Comparison of ENCODE assay signal across 16 cellular contexts in the genomic region with DNA sequence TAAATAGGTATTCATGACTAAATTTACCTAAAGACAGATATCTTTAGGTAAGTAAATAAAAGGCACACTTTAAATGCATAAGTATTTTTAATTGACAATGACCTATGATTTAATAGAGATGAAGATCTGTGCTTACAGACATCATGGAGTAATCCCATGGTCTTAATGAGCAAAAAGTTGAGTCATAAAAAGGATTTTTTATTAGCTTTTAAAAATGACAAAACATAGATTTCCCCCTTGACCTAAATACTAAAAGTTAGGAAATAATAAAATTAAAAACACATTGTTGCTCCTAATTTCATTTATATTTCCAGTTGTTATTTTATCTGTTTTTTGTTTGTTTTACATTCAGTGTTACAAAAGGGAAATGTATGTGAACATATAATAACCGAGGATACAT.
DNase-seq lines count a peak whose midpoint lies in the region; ATAC-seq, FAIRE-seq and TF ChIP-seq lines count a peak whose summit lies in the region.
"Had no signal": no experiment of that assay in that cellular context is flagged by ENCODE, and none has a peak within 500 bp of the region (broad histone marks: within the 10 kb centered on the region; RNA-seq: fewer than 3 reads in every experiment).

No MANE protein-coding gene starts in this region.

- H2AFZ ChIP-seq in SK-N-SH (ENCODE audit: low read depth), result no peak overlapping the region
- H2AFZ ChIP-seq: GM23338 had no signal

- TF ChIP-seq CTCF in SK-N-SH (IDR thresholded peaks at IDR 0.05), result no peak
- TF ChIP-seq CTCF in kidney (IDR thresholded peaks at IDR 0.05; ENCODE audit: borderline replicate concordance, extremely low read depth, insufficient read depth), result no peak
- no peak for TF ChIP-seq CTCF in right lobe of liver (IDR thresholded peaks at IDR 0.05)

- POLR2A ChIA-PET in SK-N-SH (lab: Yijun Ruan, JAX), result no interaction called here

- TF ChIP-seq POLR2A in right lobe of liver (IDR thresholded peaks at IDR 0.05), result no peak

- H3K9me3 ChIP-seq in SK-N-SH (no peaks in the 10 kb centered on the region), kidney (ENCODE audit: control insufficient read depth in 1 of 2, low read length in 2 of 2) (no peaks in the 10 kb centered on the region), right lobe of liver (no peaks in the 10 kb centered on the region)

- intact Hi-C loops in kidney (cut with DNase I), result no loop called here
- intact Hi-C loops in right lobe of liver (cut with DNase I), result no loop called here

- no peak for ATAC-seq in SK-N-SH treated with all-trans-retinoic acid at 6 μM for 48 hours
- ATAC-seq in HG03097 (IDR thresholded peaks at IDR 0.05; ENCODE audit: low FRiP score, unreplicated experiment), result no peak
- no peak for ATAC-seq in right lobe of liver
- ATAC-seq: GM12878, GM23338 had no signal

- TF ChIP-seq EP300 in SK-N-SH (IDR thresholded peaks at IDR 0.05; ENCODE audit: borderline replicate concordance in 1 of 2, low read depth in 1 of 2, low read length in 1 of 2), result no peak

- H3K4me1 ChIP-seq in SK-N-SH (ENCODE audit: control insufficient read depth in 1 of 2, insufficient read depth in 2 of 2, low read depth in 1 of 2, low read length in 1 of 2) (peaks cover 0 to 4% of the 10 kb centered on the region in 2 experiments; a peak in 1 of 4 replicates), kidney (ENCODE audit: control insufficient read depth in 1 of 2, insufficient read depth in 1 of 2, low read depth in 1 of 2, low read length in 2 of 2) (no peaks in the 10 kb centered on the region), right lobe of liver (no peaks in the 10 kb centered on the region)

- no peaks in the 10 kb centered on the region; the same call in none of the 2 replicates for H3K79me2 ChIP-seq in SK-N-SH (ENCODE audit: insufficient read depth)

- TF ChIP-seq RAD21 in SK-N-SH (IDR thresholded peaks at IDR 0.05; ENCODE audit: low read length), result no peak

- H3K9ac ChIP-seq in SK-N-SH (no peak overlapping the region), kidney (ENCODE audit: low read length in 2 of 2) (no peak overlapping the region)
- H3K9ac ChIP-seq: BLaER1 treated with 17β-estradiol and CSF1 and Interleukin-3, amounts not matched to agents 10 nM and 100 nM had no signal

- no peaks in the 10 kb centered on the region for H3K27me3 ChIP-seq in SK-N-SH (ENCODE audit: insufficient read depth)
- no peaks in the 10 kb centered on the region for H3K27me3 ChIP-seq in right lobe of liver
- H3K27me3 ChIP-seq: BLaER1 treated with 17β-estradiol and CSF1 and Interleukin-3, amounts not matched to agents 10 nM and 100 nM had no signal

- H3K4me3 ChIP-seq in SK-N-SH (ENCODE audit: low read depth in 2 of 2, low read length in 1 of 2) (no peak overlapping the region), kidney (ENCODE audit: low read length in 2 of 2) (no peak overlapping the region), right lobe of liver (no peak overlapping the region)
- H3K4me3 ChIP-seq: BLaER1 treated with 17β-estradiol and CSF1 and Interleukin-3, amounts not matched to agents 10 nM and 100 nM; GM12878; GM23338 had no signal

- CTCF ChIA-PET in SK-N-SH (lab: Yijun Ruan, JAX), result no interaction called here

- H4K20me1 ChIP-seq in SK-N-SH (ENCODE audit: insufficient read depth), result no peaks in the 10 kb centered on the region
- H4K20me1 ChIP-seq: BLaER1 treated with 17β-estradiol and CSF1 and Interleukin-3, amounts not matched to agents 10 nM and 100 nM had no signal

- WGBS in SK-N-SH (ENCODE audit: low lambda C conversion rate), result 73% methylated on average over 1 of the region's 1 CpG
- 54% methylated on average over 1 of the region's 1 CpG for WGBS in right lobe of liver (ENCODE audit: insufficient coverage, low coverage, low lambda C conversion rate, missing lambda C conversion rate)

- H3K36me3 ChIP-seq in SK-N-SH (replicated peaks in 1 of 2; ENCODE audit: control insufficient read depth in 1 of 2, insufficient read depth in 2 of 2, low read length in 1 of 2) (no peaks in the 10 kb centered on the region), kidney (ENCODE audit: control insufficient read depth in 1 of 2, insufficient read depth in 2 of 2, low read length in 2 of 2) (no peaks in the 10 kb centered on the region), right lobe of liver (no peaks in the 10 kb centered on the region)

- peak; percentile 47 for FAIRE-seq in kidney (lab: Jason Lieb, UNC)
- FAIRE-seq: GM12878, GM18507 had no signal

- no peaks in the 10 kb centered on the region for H3K9me2 ChIP-seq in SK-N-SH

- no peak overlapping the region for H3K4me2 ChIP-seq in SK-N-SH
- H3K4me2 ChIP-seq: GM23338 had no signal

- no peak overlapping the region for H3K27ac ChIP-seq in SK-N-SH (ENCODE audit: low read depth in 2 of 2, low read length in 1 of 2)
- no peak overlapping the region for H3K27ac ChIP-seq in kidney (ENCODE audit: low read depth in 2 of 2, low read length in 2 of 2)
- H3K27ac ChIP-seq in right lobe of liver, result no peak overlapping the region
- H3K27ac ChIP-seq: 22Rv1; BLaER1 treated with 17β-estradiol and CSF1 and Interleukin-3, amounts not matched to agents 10 nM and 100 nM had no signal

- H3F3A ChIP-seq in SK-N-SH (replicated peaks; ENCODE audit: insufficient read depth), result peaks cover 3% of the 10 kb centered on the region

- DNase-seq in SK-N-SH, result no peak
- peak; percentile 29 for DNase-seq in fibroblast of gingiva (ENCODE audit: low read depth)
- DNase-seq in kidney, result no peak
- DNase-seq in NCI-H2227 treated with DMSO at 0.1 percent for 48 hours (lab: John Stamatoyannopoulos, UW), result no peak
- no peak for DNase-seq in right lobe of liver
- DNase-seq: AML-193; CD4-positive, CD25-positive, alpha-beta regulatory T cell; H7; IMR-90 had no signal

TF ChIP-seq in SK-N-SH treated with all-trans-retinoic acid at 6 μM for 48 hours, 23 proteins besides CTCF, POLR2A, EP300 and RAD21 (continues in another document):
- TF ChIP-seq ISL1 (CRISPR knock-in tag; IDR thresholded peaks at IDR 0.05) (0 out of 2 replicates have a peak, but pooled peaks have one; percentile 23), PPARA (CRISPR knock-in tag; IDR thresholded peaks at IDR 0.05; ENCODE audit: borderline replicate concordance) (no peak), ZC3H10 (CRISPR knock-in tag; IDR thresholded peaks at IDR 0.05) (no peak), TOX (CRISPR knock-in tag; IDR thresholded peaks at IDR 0.05; ENCODE audit: borderline replicate concordance) (no peak), CSDC2 (CRISPR knock-in tag; IDR thresholded peaks at IDR 0.05) (no peak)
- TF ChIP-seq, protein P1, sequence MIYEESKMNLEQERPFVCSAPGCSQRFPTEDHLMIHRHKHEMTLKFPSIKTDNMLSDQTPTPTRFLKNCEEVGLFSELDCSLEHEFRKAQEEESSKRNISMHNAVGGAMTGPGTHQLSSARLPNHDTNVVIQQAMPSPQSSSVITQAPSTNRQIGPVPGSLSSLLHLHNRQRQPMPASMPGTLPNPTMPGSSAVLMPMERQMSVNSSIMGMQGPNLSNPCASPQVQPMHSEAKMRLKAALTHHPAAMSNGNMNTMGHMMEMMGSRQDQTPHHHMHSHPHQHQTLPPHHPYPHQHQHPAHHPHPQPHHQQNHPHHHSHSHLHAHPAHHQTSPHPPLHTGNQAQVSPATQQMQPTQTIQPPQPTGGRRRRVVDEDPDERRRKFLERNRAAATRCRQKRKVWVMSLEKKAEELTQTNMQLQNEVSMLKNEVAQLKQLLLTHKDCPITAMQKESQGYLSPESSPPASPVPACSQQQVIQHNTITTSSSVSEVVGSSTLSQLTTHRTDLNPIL (CRISPR knock-in tag; IDR thresholded peaks at IDR 0.05; ENCODE audit: low read depth), result no peak

TF ChIP-seq in SK-N-SH, 30 proteins besides CTCF, POLR2A, EP300 and RAD21 (continues in another document):
- no peak for TF ChIP-seq FOSL2 (IDR thresholded peaks at IDR 0.05; ENCODE audit: borderline replicate concordance, low read depth)
- no peak for TF ChIP-seq MEF2A (IDR thresholded peaks at IDR 0.05; ENCODE audit: borderline replicate concordance, low read depth)
- no peak for TF ChIP-seq YY1 (IDR thresholded peaks at IDR 0.05; ENCODE audit: low read depth)
- no peak for TF ChIP-seq RCOR1 (IDR thresholded peaks at IDR 0.05; ENCODE audit: low read length)
- TF ChIP-seq, protein P2, sequence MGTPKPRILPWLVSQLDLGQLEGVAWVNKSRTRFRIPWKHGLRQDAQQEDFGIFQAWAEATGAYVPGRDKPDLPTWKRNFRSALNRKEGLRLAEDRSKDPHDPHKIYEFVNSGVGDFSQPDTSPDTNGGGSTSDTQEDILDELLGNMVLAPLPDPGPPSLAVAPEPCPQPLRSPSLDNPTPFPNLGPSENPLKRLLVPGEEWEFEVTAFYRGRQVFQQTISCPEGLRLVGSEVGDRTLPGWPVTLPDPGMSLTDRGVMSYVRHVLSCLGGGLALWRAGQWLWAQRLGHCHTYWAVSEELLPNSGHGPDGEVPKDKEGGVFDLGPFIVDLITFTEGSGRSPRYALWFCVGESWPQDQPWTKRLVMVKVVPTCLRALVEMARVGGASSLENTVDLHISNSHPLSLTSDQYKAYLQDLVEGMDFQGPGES (IDR thresholded peaks at IDR 0.05; ENCODE audit: low read depth, low read length), result no peak
- no peak for TF ChIP-seq CHD2 (IDR thresholded peaks at IDR 0.05; ENCODE audit: low read length, partially characterized antibody)
- no peak for TF ChIP-seq ELF1 (IDR thresholded peaks at IDR 0.05)
- no peak for TF ChIP-seq EZH2phosphoT487 (IDR thresholded peaks at IDR 0.05; ENCODE audit: borderline replicate concordance, low read depth)
- no peak for TF ChIP-seq NRF1 (IDR thresholded peaks at IDR 0.05; ENCODE audit: low read depth, low read length)
- TF ChIP-seq, protein P3, sequence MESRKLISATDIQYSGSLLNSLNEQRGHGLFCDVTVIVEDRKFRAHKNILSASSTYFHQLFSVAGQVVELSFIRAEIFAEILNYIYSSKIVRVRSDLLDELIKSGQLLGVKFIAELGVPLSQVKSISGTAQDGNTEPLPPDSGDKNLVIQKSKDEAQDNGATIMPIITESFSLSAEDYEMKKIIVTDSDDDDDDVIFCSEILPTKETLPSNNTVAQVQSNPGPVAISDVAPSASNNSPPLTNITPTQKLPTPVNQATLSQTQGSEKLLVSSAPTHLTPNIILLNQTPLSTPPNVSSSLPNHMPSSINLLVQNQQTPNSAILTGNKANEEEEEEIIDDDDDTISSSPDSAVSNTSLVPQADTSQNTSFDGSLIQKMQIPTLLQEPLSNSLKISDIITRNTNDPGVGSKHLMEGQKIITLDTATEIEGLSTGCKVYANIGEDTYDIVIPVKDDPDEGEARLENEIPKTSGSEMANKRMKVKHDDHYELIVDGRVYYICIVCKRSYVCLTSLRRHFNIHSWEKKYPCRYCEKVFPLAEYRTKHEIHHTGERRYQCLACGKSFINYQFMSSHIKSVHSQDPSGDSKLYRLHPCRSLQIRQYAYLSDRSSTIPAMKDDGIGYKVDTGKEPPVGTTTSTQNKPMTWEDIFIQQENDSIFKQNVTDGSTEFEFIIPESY (IDR thresholded peaks at IDR 0.05; ENCODE audit: borderline replicate concordance, low read depth), result no peak
- TF ChIP-seq FOXJ3 (CRISPR knock-in tag; IDR thresholded peaks at IDR 0.05), result no peak
